In genomic region chr10:6401562-6402348, GRCh38 we compare ENCODE assay signal across 8 cellular contexts.
DNase-seq lines count a peak whose midpoint lies in the region; ATAC-seq and TF ChIP-seq lines count a peak whose summit lies in the region.

No MANE protein-coding gene starts in this region.

- peaks cover 0 to 7% (median 3%) of the 10 kb centered on the region in 4 donors for H3K4me1 ChIP-seq in right lobe of liver

- DNase-seq in AG08395 (ENCODE audit: low spot score) (peak; percentile 93), NCI-H446 treated with DMSO at 0.1 percent for 48 hours (lab: John Stamatoyannopoulos, UW) (peak; percentile 31), right lobe of liver (peak; percentile 83 to 88 (median 87))
- DNase-seq in activated CD4-positive, alpha-beta T cell treated with anti-CD3 and anti-CD28 coated beads for 48 hours = peak; percentile 64
- DNase-seq in effector CD4-positive, alpha-beta T cell = peak; percentile 39
- peak; percentile 35 to 53 for DNase-seq in stimulated activated CD4-positive, alpha-beta T cell treated with anti-CD3 and anti-CD28 coated beads, Interleukin-4, amount 100 ng/mL, for 4 hours

- intact Hi-C loops in right lobe of liver (cut with DNase I) = loop anchor here (5.0 to 10.0 kb wide), 3 partner anchors 199 to 297 kb away; partner anchors contain the start of gene PFKFB3 (in 2 of the 2)

- no peak for TF ChIP-seq POLR2A in right lobe of liver (IDR thresholded peaks at IDR 0.05)

- WGBS in right lobe of liver (ENCODE audit: insufficient coverage, low coverage, low lambda C conversion rate, missing lambda C conversion rate) = 8% methylated on average over 18 of the region's 18 CpGs

- ATAC-seq in GM18520 (IDR thresholded peaks at IDR 0.05; ENCODE audit: unreplicated experiment) (peak; percentile 76), HG03280 (IDR thresholded peaks at IDR 0.05; ENCODE audit: unreplicated experiment) (peak; percentile 70), right lobe of liver (peak; percentile 91 to 96 (median 94))

- H3K9me3 ChIP-seq in right lobe of liver = no peaks in the 10 kb centered on the region

- no peaks in the 10 kb centered on the region for H3K36me3 ChIP-seq in right lobe of liver

- no peaks in the 10 kb centered on the region for H3K27me3 ChIP-seq in right lobe of liver

- H3K27ac ChIP-seq in right lobe of liver = peak overlapping the region in 2 of 3 donors; percentile 14 to 49

- peak overlapping the region; percentile 17 to 46 (median 40) for H3K4me3 ChIP-seq in right lobe of liver

- peak; percentile 67 to 88 (median 70) for TF ChIP-seq CTCF in right lobe of liver (IDR thresholded peaks at IDR 0.05)

Comparison
In these comparisons a context has a peak if more than half of its experiments do, and no peak if none do; other contexts are left out.
1. Peak in every context shown above with its lines: DNase-seq, ATAC-seq, H3K4me3 ChIP-seq and H3K27ac ChIP-seq.
2. DNase-seq: peak in every context shown above with its lines; median percentile 93 in AG08395; 87 in right lobe of liver; 64 in activated CD4-positive, alpha-beta T cell treated with anti-CD3 and anti-CD28 coated beads for 48 hours; 44 in stimulated activated CD4-positive, alpha-beta T cell treated with anti-CD3 and anti-CD28 coated beads, Interleukin-4, amount 100 ng/mL, for 4 hours; 39 in effector CD4-positive, alpha-beta T cell; 31 in NCI-H446 treated with DMSO at 0.1 percent for 48 hours.